Comparison of ENCODE assay signal across 21 cellular contexts in the genomic region with DNA sequence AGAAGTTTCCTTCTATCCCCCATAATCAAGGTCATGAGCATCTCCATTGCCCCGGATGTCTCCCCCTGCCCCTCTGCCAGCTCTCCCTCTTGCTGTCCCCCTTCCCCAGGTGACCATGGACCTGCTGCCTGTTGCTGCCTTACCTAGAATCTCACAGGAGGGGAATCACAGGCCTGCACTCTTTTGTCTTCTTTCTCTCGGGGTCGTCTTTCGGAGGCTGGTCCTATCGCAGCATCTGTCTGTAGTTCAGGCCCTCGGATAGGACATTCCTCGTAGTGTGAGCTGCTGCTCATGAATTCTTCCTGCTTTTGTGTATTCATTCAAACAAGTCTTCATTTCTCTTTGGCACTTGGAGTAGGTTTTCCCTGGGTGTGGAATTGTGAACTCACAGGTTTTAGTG. TPM values are rescaled to one million over a fixed set of nuclear protein-coding genes. Genes with fewer than 3 reads are reported as not detected.
A peak's percentile ranks its signal among the peaks of the same experiment; 100 is the strongest.
DNase-seq lines count a peak whose midpoint lies in the region; ATAC-seq and TF ChIP-seq lines count a peak whose summit lies in the region.
"Had no signal": no experiment of that assay in that cellular context is flagged by ENCODE, and none has a peak within 500 bp of the region (broad histone marks: within the 10 kb centered on the region; RNA-seq: fewer than 3 reads in every experiment).

No MANE protein-coding gene starts in this region.

- no peaks in the 10 kb centered on the region for H3K4me1 ChIP-seq in sigmoid colon

- no peaks in the 10 kb centered on the region for H3K27me3 Mint-ChIP-seq in stimulated activated naive CD8-positive, alpha-beta T cell treated with anti-CD3 and anti-CD28 coated beads, Interleukin-15, amount 100 ng/mL, for 72 hours
- H3K27me3 Mint-ChIP-seq in immature natural killer cell (ENCODE audit: low read depth in 3 of 3): no peaks in the 10 kb centered on the region

- no peaks in the 10 kb centered on the region for H3K9me3 ChIP-seq in sigmoid colon
- H3K9me3 ChIP-seq: MG63 had no signal

- H3K4me3 ChIP-seq in sigmoid colon: no peak overlapping the region
- H3K4me3 ChIP-seq: GM23248, MG63, PC-9 had no signal

- H3K36me3 ChIP-seq in sigmoid colon: no peaks in the 10 kb centered on the region
- H3K36me3 ChIP-seq: MG63 had no signal

- H3K27ac ChIP-seq in caudate nucleus (ENCODE audit: low read depth, low read length) (peak overlapping the region; percentile 95), sigmoid colon (no peak overlapping the region)
- H3K27ac ChIP-seq: GM23248, PC-9, RWPE1 had no signal

- H3K27ac Mint-ChIP-seq in stimulated activated naive CD8-positive, alpha-beta T cell treated with anti-CD3 and anti-CD28 coated beads, Interleukin-15, amount 100 ng/mL, for 72 hours: peak overlapping the region; percentile 36 to 74
- no peak overlapping the region for H3K27ac Mint-ChIP-seq in immature natural killer cell

- H3K36me3 Mint-ChIP-seq in immature natural killer cell: peaks cover 0 to 3% (median 0%) of the 10 kb centered on the region in 3 donors

- WGBS in sigmoid colon, 2 donors: 64 to 75% methylated on average over 7 of the region's 7 CpGs

- no peak for DNase-seq in stimulated activated naive CD8-positive, alpha-beta T cell treated with anti-CD3 and anti-CD28 coated beads, Interleukin-15, amount 100 ng/mL, for 72 hours
- DNase-seq in stimulated activated naive CD8-positive, alpha-beta T cell treated with anti-CD3 and anti-CD28 coated beads, Interleukin-15, Interleukin-2, amounts not matched to agents 100 U/mL and 50 U/mL, for 24 hours: no peak
- DNase-seq in caudate nucleus (lab: John Stamatoyannopoulos, UW) (no peak), sigmoid colon (peak; percentile 37), AG08396 (ENCODE audit: low spot score) (no peak), SW480 (ENCODE audit: low spot score) (no peak), immature natural killer cell (no peak)
- DNase-seq: AML-193, COR-L47, GM23248, HCEC 1CT, Kasumi-1, MG63, NCI-H1048, NCI-H1436, NCI-H1930, NCI-H345, NCI-H524 treated with DMSO at 0.1 percent for 48 hours, PC-9, SIG-M5 had no signal

- no peak overlapping the region for H3K4me3 Mint-ChIP-seq in stimulated activated naive CD8-positive, alpha-beta T cell treated with anti-CD3 and anti-CD28 coated beads, Interleukin-15, amount 100 ng/mL, for 72 hours
- no peak overlapping the region for H3K4me3 Mint-ChIP-seq in immature natural killer cell

- peaks cover 0 to 30% (median 0%) of the 10 kb centered on the region in 3 donors for H3K27me3 ChIP-seq in sigmoid colon
- H3K27me3 ChIP-seq: MG63 had no signal

- no peak for TF ChIP-seq POLR2A in sigmoid colon (IDR thresholded peaks at IDR 0.05)

- TF ChIP-seq EP300 in sigmoid colon (IDR thresholded peaks at IDR 0.05): no peak

- no peak for ATAC-seq in stimulated activated naive CD8-positive, alpha-beta T cell treated with anti-CD3 and anti-CD28 coated beads, Interleukin-15, amount 100 ng/mL, for 72 hours
- ATAC-seq in stimulated activated naive CD8-positive, alpha-beta T cell treated with anti-CD3 and anti-CD28 coated beads, Interleukin-15, Interleukin-2, amounts not matched to agents 100 U/mL and 50 U/mL, for 24 hours: no peak

- H3K9me3 Mint-ChIP-seq in stimulated activated naive CD8-positive, alpha-beta T cell treated with anti-CD3 and anti-CD28 coated beads, Interleukin-15, amount 100 ng/mL, for 72 hours: no peaks in the 10 kb centered on the region
- no peaks in the 10 kb centered on the region for H3K9me3 Mint-ChIP-seq in immature natural killer cell

- no peak for TF ChIP-seq CTCF in sigmoid colon (IDR thresholded peaks at IDR 0.05)

- intact Hi-C loops in sigmoid colon (cut with DNase I): no loop called here

- H3K4me1 Mint-ChIP-seq in stimulated activated naive CD8-positive, alpha-beta T cell treated with anti-CD3 and anti-CD28 coated beads, Interleukin-15, amount 100 ng/mL, for 72 hours: no peaks in the 10 kb centered on the region
- no peaks in the 10 kb centered on the region for H3K4me1 Mint-ChIP-seq in immature natural killer cell

RNA-seq across cellular contexts. Expression of a gene that starts 39.9 kb away (rescaled TPM):
- not detected for total RNA-seq in sigmoid colon
- polyA plus RNA-seq in sigmoid colon (not detected), immature natural killer cell (not detected)
- total RNA-seq: GM23248, PC-9 had no signal
- polyA plus RNA-seq: GM23248 had no signal

Comparison
In these comparisons a context has a peak if more than half of its experiments do, and no peak if none do; other contexts are left out.
1. H3K27ac Mint-ChIP-seq: peak in stimulated activated naive CD8-positive, alpha-beta T cell treated with anti-CD3 and anti-CD28 coated beads, Interleukin-15, amount 100 ng/mL, for 72 hours (2 of 2); none in immature natural killer cell (0 of 6).